Comparison of ENCODE assay signal across 9 cellular contexts in the genomic region with DNA sequence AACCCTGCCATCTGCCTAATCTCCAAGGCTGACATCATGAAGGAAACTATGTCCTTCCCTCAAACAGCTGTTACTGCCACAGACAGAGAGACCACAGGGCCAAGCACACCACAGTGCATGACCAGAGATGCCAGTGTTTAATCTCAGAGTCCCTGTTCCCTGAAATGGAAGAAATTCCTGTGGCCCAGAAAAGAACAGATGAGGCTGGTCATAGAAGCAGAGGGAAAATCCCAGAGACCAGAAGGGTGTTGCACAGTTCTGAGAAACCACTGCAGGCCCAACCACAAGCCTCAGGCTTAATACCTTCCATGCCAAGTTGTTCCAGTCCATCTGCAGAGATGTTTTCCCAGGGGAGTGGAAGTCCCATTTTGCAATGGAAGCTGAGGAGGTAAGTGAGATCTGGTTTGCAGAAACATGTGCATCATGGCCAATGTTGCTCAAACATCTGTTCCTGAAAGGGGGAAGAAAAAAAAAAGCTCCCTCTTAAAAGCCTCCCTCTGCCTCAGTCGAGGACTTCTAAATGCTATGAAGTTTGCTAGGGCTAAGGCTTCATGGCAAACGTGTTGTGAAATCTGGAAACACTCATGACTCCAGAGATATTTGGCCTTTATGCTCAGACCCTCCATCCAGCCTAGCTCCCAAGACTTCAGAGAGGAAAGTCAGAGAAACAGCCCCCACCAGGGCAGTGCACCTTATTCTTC.
DNase-seq lines count a peak whose midpoint lies in the region; ATAC-seq lines count a peak whose summit lies in the region.
"Had no signal": no experiment of that assay in that cellular context is flagged by ENCODE, and none has a peak within 500 bp of the region (broad histone marks: within the 10 kb centered on the region; RNA-seq: fewer than 3 reads in every experiment).

No MANE protein-coding gene starts in this region.

- no peak overlapping the region for H3K4me3 ChIP-seq in skeletal muscle cell (ENCODE audit: low read depth, low read length)

- intact Hi-C loops in Right ventricle myocardium superior (cut with DNase I) = loop anchor here (5.0 to 10.0 kb wide), 2 partner anchors 198 to 380 kb away; a partner anchor contains a TSS

- DNase-seq in EL (peak; percentile 70), amniotic epithelial cell (ENCODE audit: low read depth) (peak; percentile 99), Right ventricle myocardium superior (no peak), skeletal muscle cell (ENCODE audit: low read depth) (peak; percentile 98), occipital lobe (lab: John Stamatoyannopoulos, UW) (no peak)
- DNase-seq: stimulated activated naive CD4-positive, alpha-beta T cell treated with Interleukin-2 at 50 U/mL for 16 hours had no signal

- ATAC-seq in Right ventricle myocardium superior (ENCODE audit: poor library complexity) = peak; percentile 39
- ATAC-seq in GM19395 (IDR thresholded peaks at IDR 0.05; ENCODE audit: unreplicated experiment) = no peak
- no peak for ATAC-seq in HG03354 (IDR thresholded peaks at IDR 0.05; ENCODE audit: poor library complexity, severe bottlenecking, unreplicated experiment)
- no peak for ATAC-seq in HG02884 (IDR thresholded peaks at IDR 0.05; ENCODE audit: unreplicated experiment)

Comparison
In these comparisons a context has a peak if more than half of its experiments do, and no peak if none do; other contexts are left out.
1. DNase-seq: peak in EL (single experiment), amniotic epithelial cell (single experiment) and skeletal muscle cell (single experiment); none in Right ventricle myocardium superior (single experiment) and occipital lobe (single experiment).